In genomic region chr11:105860105-105860504, GRCh38 we compare ENCODE assay signal across 19 cellular contexts.
DNase-seq lines count a peak whose midpoint lies in the region; ATAC-seq lines count a peak whose summit lies in the region.
"Had no signal": no experiment of that assay in that cellular context is flagged by ENCODE, and none has a peak within 500 bp of the region (broad histone marks: within the 10 kb centered on the region; RNA-seq: fewer than 3 reads in every experiment).

No MANE protein-coding gene starts in this region.

- ATAC-seq in GM19351 (IDR thresholded peaks at IDR 0.05; ENCODE audit: unreplicated experiment) (no peak), HG03432 (IDR thresholded peaks at IDR 0.05; ENCODE audit: unreplicated experiment) (no peak), GM21423 (IDR thresholded peaks at IDR 0.05; ENCODE audit: unreplicated experiment) (no peak)

- DNase-seq in NCI-H446 treated with DMSO at 0.1 percent for 48 hours (lab: John Stamatoyannopoulos, UW) (peak; percentile 79), cerebellum (ENCODE audit: low spot score) (peak; percentile 12)
- DNase-seq: 8988T; ACHN; BE2C; CD4-positive, alpha-beta memory T cell; CD4-positive, CD25-positive, alpha-beta regulatory T cell; CD8-positive, alpha-beta memory T cell; COR-L47; DMS 273 treated with DMSO at 0.1 percent for 48 hours; DMS153; DMS53; DMS79; DND-41; EL; GF-D8 had no signal
